In genomic region chrX:13085533-13085932, GRCh38 we compare ENCODE assay signal across 13 cellular contexts. TPM values are rescaled to one million over a fixed set of nuclear protein-coding genes. Genes with fewer than 3 reads are reported as not detected.
DNase-seq lines count a peak whose midpoint lies in the region; ATAC-seq, FAIRE-seq and TF ChIP-seq lines count a peak whose summit lies in the region.
"Had no signal": no experiment of that assay in that cellular context is flagged by ENCODE, and none has a peak within 500 bp of the region (broad histone marks: within the 10 kb centered on the region; RNA-seq: fewer than 3 reads in every experiment).

No MANE protein-coding gene starts in this region.

- in situ Hi-C loops in GM12878 (cut with MboI) (loop anchor here (5.0 kb wide), 2 partner anchors 83 to 133 kb away; no protein-coding TSS in a partner anchor), transverse colon (cut with MboI; ENCODE audit: low pct_ligation_motif_present in 1 of 4, low pct_unique_long_range_greater_than_20kb in 1 of 4, low sequenced_read_pairs in 3 of 4) (loop anchor here in 2 of 4 donors (25.0 kb wide), 2 partner anchors 98 to 402 kb away; partner anchors contain the start of gene TMSB4X (in 2 of the 2))

- no peaks in the 10 kb centered on the region for H3K9me3 Mint-ChIP-seq in T-helper 1 cell treated with Interleukin-12 subunit alpha and Interleukin-12 subunit beta and Interleukin-4 antibody, amounts not matched to agents 30 μg/mL and 1 μg/mL, for 36 hours
- no peaks in the 10 kb centered on the region for H3K9me3 Mint-ChIP-seq in HFFc6
- H3K9me3 Mint-ChIP-seq: dendritic cell treated with granulocyte-macrophage colony-stimulating factor and Interleukin-4, amounts not matched to agents 40 ng/mL and 50 ng/mL, for 4 days had no signal

- no peaks in the 10 kb centered on the region for H3K9me3 ChIP-seq in GM12878 (replicated peaks; ENCODE audit: control insufficient read depth, insufficient read depth, low read length)
- H3K9me3 ChIP-seq in transverse colon: no peaks in the 10 kb centered on the region

- H2AFZ ChIP-seq in GM12878 (ENCODE audit: control insufficient read depth, low read depth, low read length): no peak overlapping the region

- TF ChIP-seq EP300 in GM12878 (IDR thresholded peaks at IDR 0.05; ENCODE audit: borderline replicate concordance in 1 of 2, control insufficient read depth in 1 of 2, low read depth in 2 of 2, low read length in 2 of 2): no peak; a peak in 1 of 4 replicates
- TF ChIP-seq EP300 in transverse colon (IDR thresholded peaks at IDR 0.05; ENCODE audit: low read depth): no peak

- peak; percentile 77 for TF ChIP-seq POLR2A in GM12878 (IDR thresholded peaks at IDR 0.05; ENCODE audit: low read depth, low read length)
- TF ChIP-seq POLR2A in transverse colon (IDR thresholded peaks at IDR 0.05): peak; percentile 20

- H3K79me2 ChIP-seq in GM12878 (ENCODE audit: control insufficient read depth, insufficient read depth, low read length): peaks cover 16% of the 10 kb centered on the region

- SMC1A ChIA-PET in GM12878 (lab: Charles Lee; ENCODE audit: uncharacterized antibody, unreplicated experiment): interaction anchor here (0.9 to 27.7 kb wide), 11 partner anchors 10 to 402 kb away, joined by 3 to 847 read pairs (median 84); no protein-coding TSS in a partner anchor

- peak; percentile 55 for DNase-seq in activated gamma-delta T cell treated with Interleukin-2 at 50 U/mL for 16 hours
- no peak for DNase-seq in activated gamma-delta T cell (lab: John Stamatoyannopoulos, UW)
- DNase-seq in GM12878 (ENCODE audit: low read depth, low spot score): peak; percentile 74
- DNase-seq in transverse colon: no peak
- no peak for DNase-seq in HFFc6
- DNase-seq: ACHN, glutamatergic neuron, right cardiac atrium had no signal

- WGBS in GM12878 (ENCODE audit: insufficient coverage, insufficient replicate concordance, low lambda C conversion rate, missing lambda C conversion rate): 26% methylated on average over 5 of the region's 5 CpGs
- 79% methylated on average over 5 of the region's 5 CpGs; no CpG with 5 or more reads in 1 of the 2 donors for WGBS in transverse colon (ENCODE audit: low coverage in 1 of 2), 2 donors

- H3K4me2 ChIP-seq in GM12878 (ENCODE audit: control insufficient read depth, insufficient read depth): peak overlapping the region; percentile 15

- peaks cover 80% of the 10 kb centered on the region for H3K4me1 Mint-ChIP-seq in T-helper 1 cell treated with Interleukin-12 subunit alpha and Interleukin-12 subunit beta and Interleukin-4 antibody, amounts not matched to agents 30 μg/mL and 1 μg/mL, for 36 hours (ENCODE audit: low read depth)
- H3K4me1 Mint-ChIP-seq in HFFc6 (ENCODE audit: low read depth): peaks cover 26% of the 10 kb centered on the region

- TF ChIP-seq RAD21 in GM12878 (IDR thresholded peaks at IDR 0.05; ENCODE audit: insufficient read depth, low read depth, low read length): no peak

- H4K20me1 ChIP-seq in GM12878 (ENCODE audit: control insufficient read depth, insufficient read depth): no peaks in the 10 kb centered on the region

- ATAC-seq in GM12878: peak; percentile 4
- ATAC-seq in HG03439 (IDR thresholded peaks at IDR 0.05; ENCODE audit: unreplicated experiment): no peak
- no peak for ATAC-seq in HG03108 (IDR thresholded peaks at IDR 0.05; ENCODE audit: unreplicated experiment)
- ATAC-seq: right cardiac atrium had no signal

- RAD21 ChIA-PET in GM12878 (lab: Charles Lee; ENCODE audit: unreplicated experiment): interaction anchor here (0.7 to 23.1 kb wide), 9 partner anchors 9 to 219 kb away, joined by 3 to 689 read pairs (median 100); partner anchors contain the start of gene TMSB4X

- H3K4me1 ChIP-seq in GM12878 (ENCODE audit: control insufficient read depth, insufficient read depth, low read length): peaks cover 85% of the 10 kb centered on the region
- H3K4me1 ChIP-seq in transverse colon: peaks cover 0 to 25% (median 8%) of the 10 kb centered on the region in 4 donors

- BruUV-seq in GM12878 (replicated peaks; lab: Mats Ljungman, UMichigan): no TSS peak

- H3K4me3 ChIP-seq in GM12878 (peak overlapping the region; percentile 47), transverse colon (no peak overlapping the region)

- intact Hi-C loops in GM12878 (cut with micrococcal nuclease; ENCODE audit: unreplicated experiment): loop anchor here (5.0 to 10.0 kb wide), 4 partner anchors 221 to 1321 kb away; partner anchors contain the start of gene TLR7
- intact Hi-C loops in transverse colon (cut with DNase I; ENCODE audit: low total_unique reads): no loop called here

- POLR2A ChIA-PET in GM12878 (lab: Charles Lee): interaction anchor here (0.6 to 17.3 kb wide), 8 partner anchors 10 to 242 kb away, joined by 3 to 280 read pairs (median 18); no protein-coding TSS in a partner anchor

- FAIRE-seq in GM12878 (lab: Jason Lieb, UNC): no peak

- peak overlapping the region; percentile 100 for H3K27ac ChIP-seq in GM12878 (ENCODE audit: control insufficient read depth, insufficient read depth)
- peak overlapping the region in 1 of 4 donors; percentile 56 for H3K27ac ChIP-seq in transverse colon

- H3K27me3 ChIP-seq in GM12878 (replicated peaks in 1 of 2; ENCODE audit: control insufficient read depth in 2 of 2, insufficient read depth in 2 of 2, low read length in 1 of 2) (no peaks in the 10 kb centered on the region), transverse colon (no peaks in the 10 kb centered on the region)

- H3K4me3 Mint-ChIP-seq in T-helper 1 cell treated with Interleukin-12 subunit alpha and Interleukin-12 subunit beta and Interleukin-4 antibody, amounts not matched to agents 30 μg/mL and 1 μg/mL, for 36 hours: peak overlapping the region; percentile 82
- no peak overlapping the region for H3K4me3 Mint-ChIP-seq in HFFc6
- H3K4me3 Mint-ChIP-seq: dendritic cell treated with granulocyte-macrophage colony-stimulating factor and Interleukin-4, amounts not matched to agents 40 ng/mL and 50 ng/mL, for 4 days had no signal

- peak overlapping the region; percentile 85 for H3K9ac ChIP-seq in GM12878 (ENCODE audit: control insufficient read depth, insufficient read depth, low read length)

- peak overlapping the region; percentile 99 for H3K27ac Mint-ChIP-seq in T-helper 1 cell treated with Interleukin-12 subunit alpha and Interleukin-12 subunit beta and Interleukin-4 antibody, amounts not matched to agents 30 μg/mL and 1 μg/mL, for 36 hours
- H3K27ac Mint-ChIP-seq in HFFc6: no peak overlapping the region
- H3K27ac Mint-ChIP-seq: dendritic cell treated with granulocyte-macrophage colony-stimulating factor and Interleukin-4, amounts not matched to agents 40 ng/mL and 50 ng/mL, for 4 days had no signal

- H3K27me3 Mint-ChIP-seq in T-helper 1 cell treated with Interleukin-12 subunit alpha and Interleukin-12 subunit beta and Interleukin-4 antibody, amounts not matched to agents 30 μg/mL and 1 μg/mL, for 36 hours (ENCODE audit: low read depth): no peaks in the 10 kb centered on the region
- H3K27me3 Mint-ChIP-seq in HFFc6 (ENCODE audit: insufficient read depth): no peaks in the 10 kb centered on the region; the same call in 1 of the 2 replicates
- H3K27me3 Mint-ChIP-seq: dendritic cell treated with granulocyte-macrophage colony-stimulating factor and Interleukin-4, amounts not matched to agents 40 ng/mL and 50 ng/mL, for 4 days had no signal

- H3K36me3 ChIP-seq in GM12878 (ENCODE audit: control insufficient read depth in 2 of 2, insufficient read depth in 2 of 2, low read length in 1 of 2) (no peaks in the 10 kb centered on the region), transverse colon (no peaks in the 10 kb centered on the region)

- CTCF ChIA-PET in GM12878 (lab: Yijun Ruan, JAX): interaction anchor here (0.9 to 12.2 kb wide), 12 partner anchors 9 to 403 kb away, joined by 3 to 312 read pairs (median 6); no protein-coding TSS in a partner anchor

- H3K36me3 Mint-ChIP-seq in T-helper 1 cell treated with Interleukin-12 subunit alpha and Interleukin-12 subunit beta and Interleukin-4 antibody, amounts not matched to agents 30 μg/mL and 1 μg/mL, for 36 hours (ENCODE audit: low read depth): peaks cover 1% of the 10 kb centered on the region
- H3K36me3 Mint-ChIP-seq in HFFc6 (ENCODE audit: low read depth): no peaks in the 10 kb centered on the region

- no peak for TF ChIP-seq CTCF in GM12878 (IDR thresholded peaks at IDR 0.05 in 2 of 3, conservative IDR thresholded peaks at IDR 0.05 in 1 of 3; ENCODE audit: control insufficient read depth in 2 of 3, extremely low read depth in 1 of 3, insufficient read depth in 1 of 3, low read depth in 3 of 3, low read length in 3 of 3)
- TF ChIP-seq CTCF in transverse colon (IDR thresholded peaks at IDR 0.05): no peak
- no peak for TF ChIP-seq CTCF in HFFc6 (IDR thresholded peaks at IDR 0.05)

TF ChIP-seq in GM12878, 131 proteins besides CTCF, POLR2A, EP300 and RAD21 (continues in another document):
- TF ChIP-seq MYC (IDR thresholded peaks at IDR 0.05; ENCODE audit: insufficient read depth, insufficient read length, insufficient replicate concordance, low read length, severe bottlenecking) (no peak), EED (IDR thresholded peaks at IDR 0.05; ENCODE audit: low read depth) (peak; percentile 43), ZNF384 (IDR thresholded peaks at IDR 0.05; ENCODE audit: borderline replicate concordance, low read depth, low read length) (no peak)

RNA-seq across cellular contexts. Expression of gene FAM9C, which starts 41.1 kb away (rescaled TPM):
- total RNA-seq in GM12878 (2013; cell fraction: nucleolus; rRNA removed): 0.61 and 0.65 TPM in 2 replicates
- total RNA-seq in GM12878 (2014; rRNA removed) (not detected in 2 replicates), GM12878 (2014; rRNA removed; fragmentation: Illumina TruSeq; extraction: Trizol) (not detected in 2 replicates), GM12878 (2021) (not detected in 2 replicates), transverse colon (under 1 TPM in 2 of 4 donors, not detected in 2; 0.14 to 0.64 TPM)
- polyA plus RNA-seq in GM12878 (2011; ENCODE audit: low read depth): not detected
- polyA plus RNA-seq in GM12878 (2011; rRNA removed) (0.03 and 0.10 TPM in 2 replicates), GM12878 (2014; fragmentation: Illumina TruSeq; extraction: Trizol) (0.01 and 0.11 TPM in 2 replicates), GM12878 (2014; fragmentation: Nextera tagmentation; extraction: Ambion mirVana) (not detected), GM12878 (2014; rRNA removed) (0.04 TPM in 1 of 2 replicates, not detected in the other), GM12878 (2016; fragmentation: Nextera tagmentation; extraction: Ambion mirVana) (not detected)
- 0.01 TPM in 1 of 2 replicates, not detected in the other for polyA plus RNA-seq in GM12878 (2011; cell fraction: cytosol; rRNA removed)
- polyA plus RNA-seq in GM12878 (2011; cell fraction: nucleus; rRNA removed): 0.07 and 0.10 TPM in 2 replicates
- 0.31 TPM in 1 of 2 replicates, not detected in the other for polyA plus RNA-seq in GM12878 (2012)
- polyA minus RNA-seq in GM12878 (2011; rRNA and poly(A)+ RNA removed): not detected in 2 replicates
- polyA minus RNA-seq in GM12878 (2011; cell fraction: cytosol; rRNA and poly(A)+ RNA removed): not detected in 2 replicates
- polyA minus RNA-seq in GM12878 (2011; cell fraction: nucleus; rRNA and poly(A)+ RNA removed): not detected in 2 replicates
- not detected for total RNA-seq in HFFc6 (2021; fragmentation: NEBNext Ultra II Directional; extraction: Animal tissue kit (Norgen Biotek cat#: 25700))
- total RNA-seq: right cardiac atrium, SK-MEL-5 had no signal

Comparison
In these comparisons a context has a peak if more than half of its experiments do, and no peak if none do; other contexts are left out.
1. DNase-seq: peak in activated gamma-delta T cell treated with Interleukin-2 at 50 U/mL for 16 hours (single experiment) and GM12878 (single experiment); none in activated gamma-delta T cell (single experiment), transverse colon (single experiment) and HFFc6 (single experiment).